In the genomic region with DNA sequence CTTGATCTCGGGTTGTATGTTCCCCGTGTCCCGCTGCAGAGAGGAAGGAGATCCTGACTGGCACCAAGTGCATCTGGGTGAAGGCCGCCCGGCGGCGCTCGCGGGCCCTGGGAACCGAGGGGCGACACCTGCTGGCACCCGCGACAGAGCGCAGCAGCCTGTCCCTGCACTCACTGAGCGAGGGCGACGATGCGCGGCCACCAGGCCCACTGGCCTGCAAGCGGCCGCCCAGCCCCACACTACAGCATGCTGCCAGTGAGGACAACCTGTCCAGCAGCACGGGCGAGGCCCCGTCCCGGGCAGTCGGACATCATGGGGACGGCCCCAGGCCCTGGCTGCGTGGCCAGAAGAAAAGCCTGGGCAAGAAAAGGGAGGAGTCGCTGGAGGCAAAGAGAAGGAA, we compare ENCODE assay signal across 8 cellular contexts. TPM values are rescaled to one million over a fixed set of nuclear protein-coding genes. Genes with fewer than 3 reads are reported as not detected.
DNase-seq lines count a peak whose midpoint lies in the region; ATAC-seq and TF ChIP-seq lines count a peak whose summit lies in the region.

No MANE protein-coding gene starts in this region.

- no peaks in the 10 kb centered on the region for H3K36me3 Mint-ChIP-seq in activated naive CD4-positive, alpha-beta T cell treated with anti-CD3 and anti-CD28 coated beads for 36 hours (ENCODE audit: low read depth)

- H3K36me3 ChIP-seq in OCI-LY7 (ENCODE audit: insufficient read depth, low read length), result no peaks in the 10 kb centered on the region
- no peaks in the 10 kb centered on the region for H3K36me3 ChIP-seq in left lung

- H3K4me2 ChIP-seq in OCI-LY7 (ENCODE audit: low read length), result no peak overlapping the region

- intact Hi-C loops in OCI-LY7 (cut with micrococcal nuclease; ENCODE audit: unreplicated experiment), result loop anchor here (1.0 to 5.0 kb wide), 2 partner anchors 53 to 142 kb away; a partner anchor contains a TSS
- intact Hi-C loops in activated naive CD4-positive, alpha-beta T cell treated with anti-CD3 and anti-CD28 coated beads for 36 hours (cut with micrococcal nuclease), result loop anchor here (1.0 kb wide), 2 partner anchors 53 to 144 kb away; no protein-coding TSS in a partner anchor
- intact Hi-C loops in left lung (cut with DNase I), result loop anchor here in 1 of 2 donors (10.0 kb wide), 2 partner anchors 49 to 149 kb away; a partner anchor contains a TSS

- CTCF ChIA-PET in OCI-LY7 (lab: Charles Lee; ENCODE audit: unreplicated experiment), result no interaction called here
- CTCF ChIA-PET in activated naive CD4-positive, alpha-beta T cell treated with anti-CD3 and anti-CD28 coated beads for 36 hours (lab: Charles Lee), result interaction anchor here (0.6 to 0.7 kb wide), 2 partner anchors 72 to 268 kb away, joined by 3 to 6 read pairs; no protein-coding TSS in a partner anchor

- H3K4me3 ChIP-seq in OCI-LY7 (ENCODE audit: low read depth, low read length, poor library complexity, severe bottlenecking) (no peak overlapping the region), left lung (no peak overlapping the region)

- H3K9me2 ChIP-seq in OCI-LY7 (ENCODE audit: insufficient read depth, low read length), result no peaks in the 10 kb centered on the region

- H3K27ac ChIP-seq in OCI-LY7 (ENCODE audit: low read depth, low read length, poor library complexity, severe bottlenecking), result no peak overlapping the region
- no peak overlapping the region for H3K27ac ChIP-seq in left lung

- no peaks in the 10 kb centered on the region for H3K4me1 ChIP-seq in OCI-LY7 (ENCODE audit: insufficient read depth, low read length, poor library complexity, severe bottlenecking)
- H3K4me1 ChIP-seq in left lung, result peaks cover 0 to 9% of the 10 kb centered on the region in 2 donors

- peaks cover 67 to 100% of the 10 kb centered on the region in 2 donors for H3K27me3 ChIP-seq in left lung

- no peaks in the 10 kb centered on the region for H3K9me3 Mint-ChIP-seq in activated naive CD4-positive, alpha-beta T cell treated with anti-CD3 and anti-CD28 coated beads for 36 hours

- peaks cover 6% of the 10 kb centered on the region for H3K4me1 Mint-ChIP-seq in activated naive CD4-positive, alpha-beta T cell treated with anti-CD3 and anti-CD28 coated beads for 36 hours (ENCODE audit: low read depth)

- no peak overlapping the region for H2AFZ ChIP-seq in OCI-LY7 (ENCODE audit: low read length)

- DNase-seq in GM19238 (ENCODE audit: insufficient read length, low spot score) (peak; percentile 67), OCI-LY7 (ENCODE audit: low spot score) (peak; percentile 58), left lung (no peak), superior temporal gyrus (ENCODE audit: extremely low spot score) (peak; percentile 38), NCI-H1417 (lab: John Stamatoyannopoulos, UW) (no peak)
- DNase-seq in activated naive CD4-positive, alpha-beta T cell treated with anti-CD3 and anti-CD28 coated beads for 36 hours, result peak; percentile 79

- peak; percentile 71 for ATAC-seq in left lung
- no peak for ATAC-seq in GM18867 (IDR thresholded peaks at IDR 0.05; ENCODE audit: unreplicated experiment)
- no peak for ATAC-seq in HG02623 (IDR thresholded peaks at IDR 0.05; ENCODE audit: unreplicated experiment)

- no peaks in the 10 kb centered on the region for H3K9me3 ChIP-seq in OCI-LY7 (ENCODE audit: low read length)
- no peaks in the 10 kb centered on the region for H3K9me3 ChIP-seq in left lung

- POLR2A ChIA-PET in OCI-LY7 (lab: Charles Lee), result no interaction called here

- no peak overlapping the region for H3K27ac Mint-ChIP-seq in activated naive CD4-positive, alpha-beta T cell treated with anti-CD3 and anti-CD28 coated beads for 36 hours

- H4K20me1 ChIP-seq in OCI-LY7 (ENCODE audit: insufficient read depth, low read length), result no peaks in the 10 kb centered on the region

- no peaks in the 10 kb centered on the region for H3K79me2 ChIP-seq in OCI-LY7 (ENCODE audit: insufficient read depth, low read depth, low read length)

- TF ChIP-seq CTCF in OCI-LY7 (conservative IDR thresholded peaks at IDR 0.05; ENCODE audit: low read length) (peak; percentile 97), left lung (IDR thresholded peaks at IDR 0.05) (peak; percentile 24 to 32)

- H3K4me3 Mint-ChIP-seq in activated naive CD4-positive, alpha-beta T cell treated with anti-CD3 and anti-CD28 coated beads for 36 hours, result no peak overlapping the region

- peaks cover 44% of the 10 kb centered on the region for H3K27me3 Mint-ChIP-seq in activated naive CD4-positive, alpha-beta T cell treated with anti-CD3 and anti-CD28 coated beads for 36 hours (ENCODE audit: low read depth)

- no TSS peak for BruUV-seq in OCI-LY7 (replicated peaks; lab: Mats Ljungman, UMichigan)

RNA-seq across cellular contexts. Expression of a gene that starts 7.5 kb away (rescaled TPM):
- total RNA-seq in OCI-LY7 (2014; rRNA removed; shearing (Covaris generic)), result not detected in 2 replicates
- not detected in 2 replicates for total RNA-seq in OCI-LY7 (2022)
- total RNA-seq in activated naive CD4-positive, alpha-beta T cell treated with anti-CD3 and anti-CD28 coated beads for 36 hours, result not detected
- total RNA-seq in left lung, result not detected

RNA-seq across cellular contexts. Expression of a gene that starts 13.2 kb away (rescaled TPM):
- not detected in 2 replicates for total RNA-seq in OCI-LY7 (2014; rRNA removed; shearing (Covaris generic))
- total RNA-seq in OCI-LY7 (2022), result not detected in 2 replicates
- total RNA-seq in activated naive CD4-positive, alpha-beta T cell treated with anti-CD3 and anti-CD28 coated beads for 36 hours, result not detected
- total RNA-seq in left lung, result not detected

RNA-seq across cellular contexts. Expression of a gene that starts 28.1 kb away (rescaled TPM):
- not detected in 2 replicates for total RNA-seq in OCI-LY7 (2014; rRNA removed; shearing (Covaris generic))
- total RNA-seq in OCI-LY7 (2022) (not detected in 2 replicates), left lung (1 to 10 TPM in 1 of 2 donors, not detected in 1; 1.5 TPM)
- not detected for total RNA-seq in activated naive CD4-positive, alpha-beta T cell treated with anti-CD3 and anti-CD28 coated beads for 36 hours

Comparison
In these comparisons a context has a peak if more than half of its experiments do, and no peak if none do; other contexts are left out.
1. DNase-seq: peak in GM19238 (single experiment), OCI-LY7 (single experiment), activated naive CD4-positive, alpha-beta T cell treated with anti-CD3 and anti-CD28 coated beads for 36 hours (single experiment) and superior temporal gyrus (single experiment); none in left lung (0 of 2) and NCI-H1417 (0 of 3).